ENCODE assay signal across 13 cellular contexts in the genomic region with DNA sequence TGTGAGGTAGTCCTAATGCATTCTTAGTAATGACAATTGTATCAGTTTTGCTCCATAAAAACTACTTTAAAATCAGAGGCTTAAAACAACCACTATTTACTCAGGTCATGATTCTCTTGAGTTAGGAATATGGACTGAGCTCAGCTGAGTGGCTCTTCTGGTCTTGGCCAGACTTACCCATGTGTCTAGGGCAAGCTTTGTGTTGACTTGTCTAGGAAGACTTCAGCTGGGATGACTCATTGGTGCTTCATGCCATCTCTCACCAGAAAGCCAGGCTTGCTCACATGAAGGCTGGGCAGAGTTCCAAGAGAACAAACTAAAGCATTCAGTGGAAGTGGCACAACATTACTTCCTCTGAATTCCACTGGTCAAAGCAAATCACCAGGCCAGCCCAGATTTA.
A peak's percentile ranks its signal among the peaks of the same experiment; 100 is the strongest.
DNase-seq lines count a peak whose midpoint lies in the region; ATAC-seq and TF ChIP-seq lines count a peak whose summit lies in the region.
"Had no signal": no experiment of that assay in that cellular context is flagged by ENCODE, and none has a peak within 500 bp of the region (broad histone marks: within the 10 kb centered on the region; RNA-seq: fewer than 3 reads in every experiment).

No MANE protein-coding gene starts in this region.

- TF ChIP-seq CTCF in GM23338 (conservative IDR thresholded peaks at IDR 0.05; ENCODE audit: low read depth in 2 of 2) (no peak), thyroid gland (IDR thresholded peaks at IDR 0.05) (no peak)

- no peaks in the 10 kb centered on the region for H3K36me3 Mint-ChIP-seq in GM23338 (ENCODE audit: low read depth)
- H3K36me3 Mint-ChIP-seq: activated naive CD8-positive, alpha-beta T cell treated with anti-CD3 and anti-CD28 coated beads for 36 hours had no signal

- intact Hi-C loops in Right ventricle myocardium superior (cut with DNase I) (no loop called here), thyroid gland (cut with DNase I) (no loop called here), posterior cingulate gyrus (cut with DNase I) (no loop called here)

- no peak overlapping the region for H3K27ac ChIP-seq in GM23338 (ENCODE audit: low read depth)
- H3K27ac ChIP-seq in thyroid gland = no peak overlapping the region
- H3K27ac ChIP-seq: PC-9 had no signal

- DNase-seq in GM23338 (ENCODE audit: low spot score) (no peak), MV-4-11 (lab: John Stamatoyannopoulos, UW) (peak; percentile 80), amniotic epithelial cell (ENCODE audit: low read depth) (peak; percentile 46), kidney tubule cell (ENCODE audit: low spot score) (peak; percentile 96), Right ventricle myocardium superior (no peak), thyroid gland (no peak), posterior cingulate gyrus (no peak)
- no peak for DNase-seq in activated naive CD4-positive, alpha-beta T cell treated with Interleukin-2 at 50 U/mL for 16 hours
- DNase-seq: activated CD4-positive, alpha-beta T cell treated with anti-CD3 and anti-CD28 coated beads, Interleukin-2, amount 10 ng/mL, durations not matched to agents 24 days and 14 days; activated naive CD8-positive, alpha-beta T cell treated with anti-CD3 and anti-CD28 coated beads for 36 hours; erythroblast; stimulated activated CD8-positive, alpha-beta memory T cell treated with anti-CD3 and anti-CD28 coated beads, Interleukin-4, amount 100 ng/mL, for 48 hours had no signal

- no peak overlapping the region for H3K4me3 ChIP-seq in GM23338
- H3K4me3 ChIP-seq in thyroid gland (replicated peaks in 1 of 3) = no peak overlapping the region
- H3K4me3 ChIP-seq: PC-9 had no signal

- ATAC-seq in GM23338 (no peak), Right ventricle myocardium superior (ENCODE audit: poor library complexity) (no peak)

- peaks cover 29% of the 10 kb centered on the region for H3K4me1 Mint-ChIP-seq in GM23338
- H3K4me1 Mint-ChIP-seq: activated CD4-positive, alpha-beta T cell treated with anti-CD3 and anti-CD28 coated beads, Interleukin-2, amount 10 ng/mL, durations not matched to agents 24 days and 14 days; activated naive CD8-positive, alpha-beta T cell treated with anti-CD3 and anti-CD28 coated beads for 36 hours had no signal

- H3K36me3 ChIP-seq in GM23338 (ENCODE audit: insufficient read depth) (no peaks in the 10 kb centered on the region), thyroid gland (no peaks in the 10 kb centered on the region)

- H3K4me1 ChIP-seq in GM23338 (ENCODE audit: insufficient read depth) (peaks cover 18% of the 10 kb centered on the region), thyroid gland (no peaks in the 10 kb centered on the region)

- H2AFZ ChIP-seq in GM23338 = no peak overlapping the region
- H2AFZ ChIP-seq: PC-9 had no signal

- H4K20me1 ChIP-seq in GM23338 (replicated peaks; ENCODE audit: insufficient read depth) = no peaks in the 10 kb centered on the region

- 0 out of 2 replicates have a peak, but pooled peaks cover 4% of the 10 kb centered on the region for H3K27me3 ChIP-seq in GM23338 (ENCODE audit: insufficient read depth)
- H3K27me3 ChIP-seq in thyroid gland = no peaks in the 10 kb centered on the region

- H3K9me3 ChIP-seq in thyroid gland = no peaks in the 10 kb centered on the region

- TF ChIP-seq POLR2A in thyroid gland (IDR thresholded peaks at IDR 0.05) = no peak

- H3K27me3 Mint-ChIP-seq in GM23338 (ENCODE audit: insufficient read depth, low read depth, poor library complexity) = peaks cover 19% of the 10 kb centered on the region

- H3K9me2 ChIP-seq in GM23338 (ENCODE audit: insufficient read depth) = no peaks in the 10 kb centered on the region

- no peaks in the 10 kb centered on the region for H3F3A ChIP-seq in GM23338 (replicated peaks; ENCODE audit: low read depth)

- no peaks in the 10 kb centered on the region; the same call in 1 of the 3 replicates for H3K9me3 Mint-ChIP-seq in GM23338
- H3K9me3 Mint-ChIP-seq: activated CD4-positive, alpha-beta T cell treated with anti-CD3 and anti-CD28 coated beads, Interleukin-2, amount 10 ng/mL, durations not matched to agents 24 days and 14 days; activated naive CD8-positive, alpha-beta T cell treated with anti-CD3 and anti-CD28 coated beads for 36 hours had no signal

- H3K4me3 Mint-ChIP-seq in GM23338 = no peak overlapping the region
- H3K4me3 Mint-ChIP-seq: activated CD4-positive, alpha-beta T cell treated with anti-CD3 and anti-CD28 coated beads, Interleukin-2, amount 10 ng/mL, durations not matched to agents 24 days and 14 days; activated naive CD8-positive, alpha-beta T cell treated with anti-CD3 and anti-CD28 coated beads for 36 hours had no signal

- no peak overlapping the region for H3K4me2 ChIP-seq in GM23338
- H3K4me2 ChIP-seq: PC-9 had no signal

- H3K79me2 ChIP-seq in GM23338 (replicated peaks; ENCODE audit: insufficient read depth) = no peaks in the 10 kb centered on the region

- no peak overlapping the region for H3K27ac Mint-ChIP-seq in GM23338
- H3K27ac Mint-ChIP-seq: activated CD4-positive, alpha-beta T cell treated with anti-CD3 and anti-CD28 coated beads, Interleukin-2, amount 10 ng/mL, durations not matched to agents 24 days and 14 days; activated naive CD8-positive, alpha-beta T cell treated with anti-CD3 and anti-CD28 coated beads for 36 hours had no signal

TF ChIP-seq in GM23338, 12 proteins besides CTCF, POLR2A, EP300 and RAD21:
- TF ChIP-seq CREB1 (CRISPR knock-in tag; IDR thresholded peaks at IDR 0.05; ENCODE audit: low read depth) = no peak
- 0 out of 2 replicates have a peak, but pooled peaks have one; percentile 30 for TF ChIP-seq ZNF331 (CRISPR knock-in tag; IDR thresholded peaks at IDR 0.05; ENCODE audit: low read depth)

Comparison
In these comparisons a context has a peak if more than half of its experiments do, and no peak if none do; other contexts are left out.
1. DNase-seq: peak in MV-4-11 (single experiment), amniotic epithelial cell (single experiment) and kidney tubule cell (single experiment); none in GM23338 (single experiment), Right ventricle myocardium superior (single experiment), thyroid gland (0 of 2), posterior cingulate gyrus (0 of 10) and activated naive CD4-positive, alpha-beta T cell treated with Interleukin-2 at 50 U/mL for 16 hours (single experiment).